In the genomic region with DNA sequence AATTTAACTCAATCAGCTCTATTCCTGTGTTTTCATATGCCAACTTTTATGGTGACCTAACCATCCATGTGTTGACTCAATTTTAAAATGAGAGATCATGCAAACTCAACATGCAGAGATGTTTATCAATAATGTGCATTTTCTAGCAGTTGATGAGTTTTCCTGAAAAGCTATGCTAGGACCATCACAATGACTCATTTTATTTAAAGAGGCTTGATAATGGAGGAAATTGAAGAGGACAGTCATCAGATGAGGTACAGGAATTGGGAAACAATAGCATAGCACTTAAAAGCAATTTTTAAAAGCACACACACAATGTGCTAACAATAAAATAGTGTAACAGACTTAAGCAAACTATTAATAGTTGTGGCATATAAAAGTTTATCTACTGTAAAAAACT, we compare ENCODE assay signal across 27 cellular contexts.
DNase-seq lines count a peak whose midpoint lies in the region; ATAC-seq, FAIRE-seq and TF ChIP-seq lines count a peak whose summit lies in the region.
"Had no signal": no experiment of that assay in that cellular context is flagged by ENCODE, and none has a peak within 500 bp of the region (broad histone marks: within the 10 kb centered on the region; RNA-seq: fewer than 3 reads in every experiment).

No MANE protein-coding gene starts in this region.

- H4K20me1 ChIP-seq in GM23248 (ENCODE audit: insufficient read depth): no peaks in the 10 kb centered on the region
- H4K20me1 ChIP-seq: BLaER1 had no signal

- H3K4me3 ChIP-seq in GM23248 (no peak overlapping the region), bronchial epithelial cell (ENCODE audit: low read depth, low read length) (no peak overlapping the region), fibroblast of mammary gland (ENCODE audit: control insufficient read depth, low read depth, low read length) (no peak overlapping the region), upper lobe of right lung (no peak overlapping the region)
- H3K4me3 ChIP-seq: BLaER1 had no signal

- no peaks in the 10 kb centered on the region for H3K79me2 ChIP-seq in GM23248 (ENCODE audit: insufficient read depth)

- no peak overlapping the region for H3K27ac ChIP-seq in GM23248
- no peak overlapping the region for H3K27ac ChIP-seq in upper lobe of right lung
- H3K27ac ChIP-seq: BLaER1 had no signal

- H3K36me3 ChIP-seq in GM23248 (ENCODE audit: low read depth) (no peaks in the 10 kb centered on the region), bronchial epithelial cell (ENCODE audit: control insufficient read depth, insufficient read depth, low read length) (peaks cover 1% of the 10 kb centered on the region), upper lobe of right lung (peaks cover 15% of the 10 kb centered on the region)

- no peak for ATAC-seq in upper lobe of right lung
- no peak for ATAC-seq in GM19035 (IDR thresholded peaks at IDR 0.05; ENCODE audit: unreplicated experiment)
- ATAC-seq: HepG2, Panc1 had no signal

- no peaks in the 10 kb centered on the region for H3F3A ChIP-seq in GM23248 (ENCODE audit: insufficient read depth)

- in situ Hi-C loops in GM23248 (cut with MboI): no loop called here

- DNase-seq in GM23248: peak; percentile 41
- DNase-seq in bronchial epithelial cell (ENCODE audit: low read depth): peak; percentile 22
- peak; percentile 58 for DNase-seq in fibroblast of mammary gland (ENCODE audit: low read depth)
- DNase-seq in activated CD8-positive, alpha-beta memory T cell treated with anti-CD3 and anti-CD28 coated beads, Interleukin-2, amount 50 U/mL, for 4 hours: no peak
- DNase-seq in upper lobe of right lung: no peak
- no peak for DNase-seq in DMS79 treated with DMSO at 0.1 percent for 48 hours (lab: John Stamatoyannopoulos, UW)
- DNase-seq: ACHN; Caco-2; CD4-positive, alpha-beta memory T cell; DMS 273 treated with DMSO at 0.1 percent for 48 hours; DND-41; GDM1; KBM-7; NCI-H1092; NCI-H1436 treated with DMSO at 0.1 percent for 48 hours; NCI-H1930; NCI-H2227 treated with DMSO at 0.1 percent for 48 hours; NCI-H524; NCI-H774; NK-92 treated with Interleukin-12 subunit alpha and Interleukin-12 subunit beta, amount 100 ng/mL, for 24 hours; SIG-M5 had no signal

- no peak overlapping the region for H3K9ac ChIP-seq in GM23248
- H3K9ac ChIP-seq: BLaER1 had no signal

- intact Hi-C loops in upper lobe of right lung (cut with DNase I): no loop called here

- no peak overlapping the region for H3K4me2 ChIP-seq in GM23248 (ENCODE audit: unreplicated experiment)
- H3K4me2 ChIP-seq: BLaER1 had no signal

- no peaks in the 10 kb centered on the region for H3K9me2 ChIP-seq in GM23248 (ENCODE audit: insufficient read depth)

- peaks cover 11% of the 10 kb centered on the region for H3K4me1 ChIP-seq in GM23248 (ENCODE audit: insufficient read depth)
- no peaks in the 10 kb centered on the region for H3K4me1 ChIP-seq in upper lobe of right lung
- H3K4me1 ChIP-seq: Caco-2 had no signal

- TF ChIP-seq CTCF in bronchial epithelial cell (IDR thresholded peaks at IDR 0.05; ENCODE audit: insufficient read depth, low read length, severe bottlenecking) (no peak), fibroblast of mammary gland (conservative IDR thresholded peaks at IDR 0.05; ENCODE audit: control insufficient read depth, insufficient read depth, low read depth, low read length) (no peak), upper lobe of right lung (IDR thresholded peaks at IDR 0.05) (no peak)

- H3K27me3 ChIP-seq in GM23248 (replicated peaks; ENCODE audit: insufficient read depth) (no peaks in the 10 kb centered on the region), bronchial epithelial cell (ENCODE audit: control insufficient read depth, insufficient read depth, low read length) (no peaks in the 10 kb centered on the region), upper lobe of right lung (no peaks in the 10 kb centered on the region)
- H3K27me3 ChIP-seq: BLaER1 had no signal

- no peak for FAIRE-seq in bronchial epithelial cell (lab: Jason Lieb, UNC)
- FAIRE-seq: GM18507, H54, HepG2 had no signal

- H2AFZ ChIP-seq in GM23248: no peak overlapping the region

- H3K9me3 ChIP-seq in GM23248 (ENCODE audit: low read depth) (no peaks in the 10 kb centered on the region), upper lobe of right lung (no peaks in the 10 kb centered on the region)
- H3K9me3 ChIP-seq: Caco-2 had no signal

Comparison
In these comparisons a context has a peak if more than half of its experiments do, and no peak if none do; other contexts are left out.
1. DNase-seq: peak in GM23248 (single experiment), bronchial epithelial cell (single experiment) and fibroblast of mammary gland (single experiment); none in activated CD8-positive, alpha-beta memory T cell treated with anti-CD3 and anti-CD28 coated beads, Interleukin-2, amount 50 U/mL, for 4 hours (single experiment), upper lobe of right lung (single experiment) and DMS79 treated with DMSO at 0.1 percent for 48 hours (single experiment).